In genomic region chr3:62822905-62823304, GRCh38 we compare ENCODE assay signal across 29 cellular contexts. TPM values are rescaled to one million over a fixed set of nuclear protein-coding genes. Genes with fewer than 3 reads are reported as not detected.
"Had no signal": no experiment of that assay in that cellular context is flagged by ENCODE, and none has a peak within 500 bp of the region (broad histone marks: within the 10 kb centered on the region; RNA-seq: fewer than 3 reads in every experiment).

No MANE protein-coding gene starts in this region.

- H3K4me3 Mint-ChIP-seq: dendritic cell treated with granulocyte-macrophage colony-stimulating factor and Interleukin-4, amounts not matched to agents 40 ng/mL and 50 ng/mL, for 4 days; effector memory CD8-positive, alpha-beta T cell; endodermal cell; mesothelial cell of epicardium had no signal

- H3K4me1 Mint-ChIP-seq: mesothelial cell of epicardium had no signal

- ATAC-seq: effector memory CD8-positive, alpha-beta T cell; esophagus mucosa; gastrocnemius medialis; heart right ventricle; left cardiac atrium; left lung; left ventricle myocardium superior; lower lobe of right lung; mucosa of descending colon had no signal

- H3K36me3 Mint-ChIP-seq: mesothelial cell of epicardium had no signal

- H3K9me3 Mint-ChIP-seq: dendritic cell treated with granulocyte-macrophage colony-stimulating factor and Interleukin-4, amounts not matched to agents 40 ng/mL and 50 ng/mL, for 4 days; endodermal cell; mesothelial cell of epicardium had no signal

- H3K36me3 ChIP-seq: colonic mucosa, esophagus squamous epithelium, gastrocnemius medialis, heart right ventricle, left lung, lower lobe of right lung had no signal

- H3K27me3 ChIP-seq: colonic mucosa, esophagus squamous epithelium, gastrocnemius medialis, heart right ventricle, left lung had no signal

- DNase-seq: colonic mucosa; cortex of kidney; effector CD8-positive, alpha-beta T cell; effector memory CD8-positive, alpha-beta T cell; endodermal cell; erythroblast; esophagus squamous epithelium; foreskin fibroblast; foreskin melanocyte; gastrocnemius medialis; glutamatergic neuron; head of caudate nucleus; heart right ventricle; hippocampal formation; left cardiac atrium; left lung; left ventricle myocardium superior; lower lobe of right lung; mesenchymal stem cell; mucosa of descending colon had no signal

- H3K27ac Mint-ChIP-seq: dendritic cell treated with granulocyte-macrophage colony-stimulating factor and Interleukin-4, amounts not matched to agents 40 ng/mL and 50 ng/mL, for 4 days; effector memory CD8-positive, alpha-beta T cell; endodermal cell; mesothelial cell of epicardium had no signal

- H3K9me3 ChIP-seq: colonic mucosa, esophagus squamous epithelium, gastrocnemius medialis, heart right ventricle, left lung, lower lobe of right lung, mucosa of descending colon had no signal

- H3K27ac ChIP-seq: colonic mucosa, epithelial cell of prostate, esophagus squamous epithelium, gastrocnemius medialis, heart right ventricle, left lung, lower lobe of right lung had no signal

- H3K4me3 ChIP-seq: colonic mucosa, esophagus squamous epithelium, gastrocnemius medialis, heart right ventricle, left lung, lower lobe of right lung, mucosa of descending colon had no signal

- H3K27me3 Mint-ChIP-seq: dendritic cell treated with granulocyte-macrophage colony-stimulating factor and Interleukin-4, amounts not matched to agents 40 ng/mL and 50 ng/mL, for 4 days; effector memory CD8-positive, alpha-beta T cell had no signal

- H3K4me1 ChIP-seq: colonic mucosa, esophagus squamous epithelium, gastrocnemius medialis, heart right ventricle, left lung, lower lobe of right lung had no signal

RNA-seq across cellular contexts. Expression of gene CADPS, which starts 52.3 kb away (rescaled TPM):
- total RNA-seq: dermis microvascular lymphatic vessel endothelial cell, glomerular endothelial cell, lung microvascular endothelial cell, myocyte had no signal
- polyA plus RNA-seq: keratinocyte had no signal
